1 cellular context compared by ENCODE assay signal in the genomic region with DNA sequence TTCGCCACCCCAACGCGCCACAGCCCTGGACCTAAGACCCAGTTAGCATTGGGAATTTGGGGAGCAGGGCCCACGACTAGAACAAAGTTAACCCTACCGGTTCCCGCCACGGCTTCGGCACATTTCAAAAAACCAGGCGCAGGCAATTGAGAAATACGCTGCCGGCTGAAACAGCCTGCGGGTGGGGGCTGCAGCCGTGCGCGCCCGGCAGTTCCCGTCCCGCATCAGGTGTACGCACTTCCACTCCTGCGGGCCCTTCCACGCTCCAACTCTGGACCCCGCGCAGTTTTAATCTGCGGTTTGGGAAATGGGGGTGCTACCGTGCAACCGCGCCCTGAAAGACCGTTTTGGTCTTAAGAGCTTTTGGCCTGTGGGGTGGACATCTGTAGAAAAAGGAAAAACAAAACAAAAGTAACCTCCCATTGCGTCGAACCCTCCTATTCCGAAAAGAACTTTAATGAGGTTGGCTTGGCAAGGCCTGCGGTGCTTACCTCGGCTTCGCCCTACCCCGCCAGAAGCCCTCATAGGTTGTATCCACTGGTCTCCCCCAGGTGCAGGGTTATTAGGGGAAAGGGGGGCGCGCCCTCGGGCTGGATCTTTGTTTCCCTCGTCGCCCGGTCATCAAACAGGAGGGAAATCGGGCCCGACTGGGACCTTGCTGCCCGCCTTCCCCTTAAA.
TF ChIP-seq lines count a peak whose summit lies in the region.

No MANE protein-coding gene starts in this region.

TF ChIP-seq in IMR-90, 13 proteins besides CTCF, POLR2A, EP300 and RAD21 (continued from another document):
- no peak for TF ChIP-seq USF2 (IDR thresholded peaks at IDR 0.05; ENCODE audit: low read depth, low read length)
- TF ChIP-seq BHLHE40 (IDR thresholded peaks at IDR 0.05; ENCODE audit: low read depth, low read length) = no peak
- TF ChIP-seq CEBPB (IDR thresholded peaks at IDR 0.05; ENCODE audit: low read depth, low read length) = no peak
